Comparison of ENCODE assay signal across 8 cellular contexts in the genomic region with DNA sequence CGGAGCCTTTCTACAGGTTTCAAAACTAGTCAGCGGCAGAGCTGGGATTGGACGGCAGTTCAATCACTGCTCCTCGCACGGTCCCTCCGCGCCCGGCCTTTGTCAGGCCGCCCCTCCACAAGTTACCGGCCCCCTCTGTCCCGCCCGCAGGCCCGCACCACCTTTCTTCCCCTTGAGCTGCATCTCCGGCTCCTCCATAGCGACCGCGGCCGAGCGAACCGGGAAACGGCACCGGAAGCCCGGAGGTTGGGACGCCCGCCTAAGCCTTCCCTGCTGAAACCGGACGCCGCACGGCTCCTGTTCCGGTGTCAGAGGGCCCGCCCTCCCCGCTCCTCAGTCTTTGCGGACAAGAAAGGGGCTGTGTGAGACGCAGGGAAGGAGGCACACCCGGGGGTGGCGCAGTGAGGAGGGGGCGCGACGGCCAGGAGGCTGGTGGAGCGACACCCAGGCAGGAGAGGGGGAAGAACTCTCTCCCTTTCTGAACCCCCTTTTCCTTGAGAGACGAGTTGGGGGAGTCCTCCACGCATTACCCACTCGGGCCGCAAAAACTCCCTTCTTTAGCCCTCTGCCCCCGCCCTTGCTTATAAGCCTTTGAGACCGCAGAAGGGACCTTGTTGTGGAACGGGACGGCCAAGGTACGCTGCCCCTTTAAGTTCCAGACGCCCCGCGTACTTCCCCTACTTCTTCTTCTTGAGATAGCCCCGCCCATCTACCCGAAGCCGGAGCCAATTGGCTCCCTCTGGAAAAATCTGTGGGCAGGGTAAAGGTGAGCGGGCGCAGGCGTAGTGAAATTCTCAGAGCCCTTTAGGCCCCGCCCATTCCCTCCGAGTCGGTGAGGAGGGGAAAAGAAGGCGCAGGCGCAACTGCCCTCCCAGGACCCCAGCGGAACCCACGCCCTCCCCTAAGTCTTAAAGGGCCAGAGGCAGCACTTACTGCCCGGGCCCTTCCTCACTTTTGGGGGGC. TPM values are rescaled to one million over a fixed set of nuclear protein-coding genes. Genes with fewer than 3 reads are reported as not detected.
DNase-seq lines count a peak whose midpoint lies in the region; ATAC-seq, FAIRE-seq and TF ChIP-seq lines count a peak whose summit lies in the region.

A gene (minus strand): TSS at position 233 of the 963 bp plus-strand sequence. CDS start 35 bp downstream, at position 198.
A gene with protein sequence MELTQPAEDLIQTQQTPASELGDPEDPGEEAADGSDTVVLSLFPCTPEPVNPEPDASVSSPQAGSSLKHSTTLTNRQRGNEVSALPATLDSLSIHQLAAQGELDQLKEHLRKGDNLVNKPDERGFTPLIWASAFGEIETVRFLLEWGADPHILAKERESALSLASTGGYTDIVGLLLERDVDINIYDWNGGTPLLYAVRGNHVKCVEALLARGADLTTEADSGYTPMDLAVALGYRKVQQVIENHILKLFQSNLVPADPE (plus strand): TSS at position 339 of the 963 bp plus-strand sequence. CDS start 1,689 bp downstream, outside the sequence.

- H3K4me1 ChIP-seq in BE2C, result no peaks in the 10 kb centered on the region

- peak within 1 kb of the TSS; percentile 100 for H3K4me3 ChIP-seq in BE2C (ENCODE audit: low read depth, low read length)

- DNase-seq in BE2C (peak; percentile 99), GM19240 (ENCODE audit: insufficient read length, low spot score) (peak; percentile 92), NCI-H526 (lab: John Stamatoyannopoulos, UW) (peak; percentile 94 to 98), kidney glomerular epithelial cell (lab: John Stamatoyannopoulos, UW) (peak; percentile 98)
- peak; percentile 100 for DNase-seq in activated CD4-positive, alpha-beta T cell treated with anti-CD3 and anti-CD28 coated beads for 48 hours
- DNase-seq in stimulated activated CD4-positive, alpha-beta T cell treated with anti-CD3 and anti-CD28 coated beads, Interleukin-1b, Interleukin-23, amount 100 ng/mL, for 1 hour (ENCODE audit: low read depth in 2 of 2), result peak; percentile 95 to 96

- H3K9me3 ChIP-seq in BE2C, result no peaks in the 10 kb centered on the region

- FAIRE-seq in colon (lab: Jason Lieb, UNC), result peak; percentile 28

- TF ChIP-seq CTCF in BE2C (IDR thresholded peaks at IDR 0.05; ENCODE audit: low read depth, low read length), result no peak

- H3K36me3 ChIP-seq in BE2C, result peaks cover 4% of the 10 kb centered on the region; the same call in 1 of the 2 replicates

- no peaks in the 10 kb centered on the region for H3K27me3 ChIP-seq in BE2C

- ATAC-seq in HG03460 (IDR thresholded peaks at IDR 0.05; ENCODE audit: unreplicated experiment), result peak; percentile 82

RNA-seq across cellular contexts. Expression of the first gene that starts in this region (rescaled TPM):
- polyA plus RNA-seq in BE2C (2012; ENCODE audit: insufficient read depth, insufficient read length, low read depth), result 139 TPM

RNA-seq across cellular contexts. Expression of the second gene that starts in this region (rescaled TPM):
- polyA plus RNA-seq in BE2C (2012; ENCODE audit: insufficient read depth, insufficient read length, low read depth), result 90.7 TPM

Comparison
In these comparisons a context has a peak if more than half of its experiments do, and no peak if none do; other contexts are left out.
1. Peak in every context shown above with its lines: DNase-seq, ATAC-seq and H3K4me3 ChIP-seq.